17 cellular contexts compared by ENCODE assay signal in genomic region chr7:94325121-94325475, GRCh38.
"Had no signal": no experiment of that assay in that cellular context is flagged by ENCODE, and none has a peak within 500 bp of the region (broad histone marks: within the 10 kb centered on the region; RNA-seq: fewer than 3 reads in every experiment).

No MANE protein-coding gene starts in this region.

- H3K4me1 ChIP-seq: gastrocnemius medialis had no signal

- ATAC-seq: activated CD4-positive, CD25-positive, alpha-beta regulatory T cell treated with anti-CD3 and anti-CD28 coated beads, Interleukin-2, amount 50 U/mL, for 24 hours; effector memory CD8-positive, alpha-beta T cell; gastrocnemius medialis; left lobe of liver; natural killer cell treated with Interleukin-12 subunit alpha and Interleukin-12 subunit beta and Interleukin-15 and Interleukin-18, amount 100 ng/mL, for 72 hours; stimulated activated naive CD8-positive, alpha-beta T cell treated with anti-CD3 and anti-CD28 coated beads, Interleukin-15, Interleukin-2, amounts not matched to agents 100 U/mL and 50 U/mL, for 24 hours had no signal

- H3K27me3 ChIP-seq: brain microvascular endothelial cell, gastrocnemius medialis had no signal

- H3K36me3 ChIP-seq: brain microvascular endothelial cell, gastrocnemius medialis had no signal

- H3K9me3 ChIP-seq: gastrocnemius medialis had no signal

- H3K4me3 ChIP-seq: gastrocnemius medialis had no signal

- DNase-seq: activated CD4-positive, alpha-beta T cell treated with anti-CD3 and anti-CD28 coated beads, Interleukin-2, amount 50 U/mL, for 1 hour; activated CD8-positive, alpha-beta memory T cell treated with anti-CD3 and anti-CD28 coated beads for 24 hours; activated gamma-delta T cell treated with Interleukin-2 at 50 U/mL for 16 hours; amygdala; brain microvascular endothelial cell; effector memory CD8-positive, alpha-beta T cell; gastrocnemius medialis; hippocampal formation; nucleus accumbens; right cardiac atrium; small intestine; stimulated activated naive CD8-positive, alpha-beta T cell treated with anti-CD3 and anti-CD28 coated beads, Interleukin-15, Interleukin-2, amounts not matched to agents 100 U/mL and 50 U/mL, for 24 hours; T-helper 1 cell; T1000 had no signal

- H3K27ac ChIP-seq: brain microvascular endothelial cell, gastrocnemius medialis had no signal
